Comparison of ENCODE assay signal across 8 cellular contexts in genomic region chr19:36214388-36215275, GRCh38. TPM values are rescaled to one million over a fixed set of nuclear protein-coding genes. Genes with fewer than 3 reads are reported as not detected.
DNase-seq lines count a peak whose midpoint lies in the region; ATAC-seq and TF ChIP-seq lines count a peak whose summit lies in the region.

Gene ZNF146 (plus strand): TSS chr19:36215106. CDS start chr19:36236441, 21,335 bp downstream.
Gene ZNF565 (minus strand): TSS chr19:36214665. CDS start chr19:36201985, 12,680 bp downstream.

- intact Hi-C loops in left cardiac atrium (cut with DNase I) (no loop called here), posterior cingulate gyrus (cut with DNase I) (no loop called here)

- no peak for TF ChIP-seq CTCF in GM13977 (IDR thresholded peaks at IDR 0.05; ENCODE audit: extremely low read depth, insufficient read depth, missing control alignments)
- peak in 4 of 6 experiments; percentile 51 to 81 (median 59) for TF ChIP-seq CTCF in upper lobe of left lung (IDR thresholded peaks at IDR 0.05)

- ATAC-seq in HG02852 (IDR thresholded peaks at IDR 0.05; ENCODE audit: unreplicated experiment) (peak; percentile 92), left cardiac atrium (peak; percentile 96 to 97), upper lobe of left lung (ENCODE audit: low FRiP score in 2 of 2) (peak; percentile 97 to 99)

- H3K27ac ChIP-seq in upper lobe of left lung: peak within 1 kb of the TSS; percentile 88 to 98 (median 96)

- WGBS in upper lobe of left lung, 2 donors: 0 to 1% methylated on average over 19 to 58 of the region's 73 CpGs

- H3K27me3 ChIP-seq in upper lobe of left lung: no peaks in the 10 kb centered on the region

- peak in 3 of 4 donors; percentile 71 to 76 (median 71) for TF ChIP-seq POLR2A in upper lobe of left lung (IDR thresholded peaks at IDR 0.05)

- in situ Hi-C loops in GM13977 (cut with MboI; ENCODE audit: low pct_unique_long_range_greater_than_20kb, low sequenced_read_pairs, unreplicated experiment): no loop called here

- peak in 1 of 4 donors; percentile 59 for TF ChIP-seq EP300 in upper lobe of left lung (IDR thresholded peaks at IDR 0.05)

- H3K9me3 ChIP-seq in upper lobe of left lung: no peaks in the 10 kb centered on the region

- H3K36me3 ChIP-seq in upper lobe of left lung: peaks cover 0 to 11% (median 4%) of the 10 kb centered on the region in 4 donors

- H3K4me1 ChIP-seq in upper lobe of left lung: peaks cover 8 to 23% (median 13%) of the 10 kb centered on the region in 4 donors

- peak; percentile 91 for DNase-seq in GM13977 (ENCODE audit: low spot score)
- peak; percentile 95 for DNase-seq in NCI-H1436 treated with DMSO at 0.1 percent for 48 hours (lab: John Stamatoyannopoulos, UW)
- DNase-seq in SW480 (ENCODE audit: low spot score): peak; percentile 100
- peak; percentile 99 for DNase-seq in amniotic epithelial cell (ENCODE audit: low read depth)
- peak; percentile 99 for DNase-seq in left cardiac atrium
- peak; percentile 95 to 100 (median 96) for DNase-seq in posterior cingulate gyrus
- DNase-seq in upper lobe of left lung: peak; percentile 98

- peak within 1 kb of the TSS; percentile 76 to 91 (median 80) for H3K4me3 ChIP-seq in upper lobe of left lung

RNA-seq across cellular contexts. Expression of gene ZNF146, which starts in this region (rescaled TPM):
- total RNA-seq in left cardiac atrium (10 to 100 TPM; 28.0 to 48.6 TPM), upper lobe of left lung (10 to 100 TPM; 25.3 to 68.5 (median 43.2) TPM)

RNA-seq across cellular contexts. Expression of gene ZNF565, which starts in this region (rescaled TPM):
- 1 to 10 TPM; 4.5 to 4.8 TPM for total RNA-seq in left cardiac atrium
- total RNA-seq in upper lobe of left lung: 10 to 100 TPM in 1 of 6 donors, 1 to 10 TPM in 5; 3.5 to 14.7 (median 5.1) TPM

Comparison
In these comparisons a context has a peak if more than half of its experiments do, and no peak if none do; other contexts are left out.
1. Peak in every context shown above with its lines: DNase-seq, ATAC-seq, H3K4me3 ChIP-seq and H3K27ac ChIP-seq.